In the genomic region with DNA sequence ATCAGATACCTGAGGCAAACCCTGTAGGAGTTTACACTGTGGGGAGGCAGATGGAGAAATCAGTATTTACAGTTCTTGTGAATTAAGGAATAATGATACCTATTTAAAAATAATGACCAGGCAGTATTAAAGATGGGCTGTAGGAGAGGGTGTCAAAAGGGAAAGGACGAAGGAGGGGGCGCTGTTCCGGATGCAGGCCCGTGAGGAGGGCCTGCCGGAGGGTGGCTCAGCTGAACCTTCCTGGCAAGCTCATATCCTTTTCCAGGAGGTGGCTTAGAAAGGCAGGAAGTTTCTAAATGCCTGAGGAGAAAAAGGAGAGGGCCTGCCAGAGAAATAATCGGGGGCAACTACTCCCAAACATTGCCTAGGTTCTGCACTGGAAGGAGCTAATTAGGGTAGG, we compare ENCODE assay signal across 14 cellular contexts. TPM values are rescaled to one million over a fixed set of nuclear protein-coding genes. Genes with fewer than 3 reads are reported as not detected.
DNase-seq lines count a peak whose midpoint lies in the region; ATAC-seq and TF ChIP-seq lines count a peak whose summit lies in the region.
"Had no signal": no experiment of that assay in that cellular context is flagged by ENCODE, and none has a peak within 500 bp of the region (broad histone marks: within the 10 kb centered on the region; RNA-seq: fewer than 3 reads in every experiment).

No MANE protein-coding gene starts in this region.

- no peaks in the 10 kb centered on the region for H3K9me3 ChIP-seq in esophagus muscularis mucosa
- H3K9me3 ChIP-seq in lung (ENCODE audit: control insufficient read depth in 2 of 2, insufficient read depth in 1 of 2, low read length in 1 of 2) = no peaks in the 10 kb centered on the region
- H3K9me3 ChIP-seq in tibial artery = no peaks in the 10 kb centered on the region
- no peaks in the 10 kb centered on the region for H3K9me3 ChIP-seq in tibial nerve
- H3K9me3 ChIP-seq: A549, neutrophil had no signal

- TF ChIP-seq CTCF in esophagus muscularis mucosa (IDR thresholded peaks at IDR 0.05) = no peak
- TF ChIP-seq CTCF in lung (IDR thresholded peaks at IDR 0.05; ENCODE audit: control extremely low read depth, extremely low read depth) = no peak
- no peak for TF ChIP-seq CTCF in tibial artery (IDR thresholded peaks at IDR 0.05)
- no peak for TF ChIP-seq CTCF in tibial nerve (IDR thresholded peaks at IDR 0.05)

- no peak for ATAC-seq in activated naive CD4-positive, alpha-beta T cell treated with anti-CD3 and anti-CD28 coated beads, Interleukin-2, amount 50 U/mL, for 72 hours
- ATAC-seq in lung (ENCODE audit: insufficient read depth, low FRiP score) = no peak

- no peak for DNase-seq in activated naive CD4-positive, alpha-beta T cell treated with anti-CD3 and anti-CD28 coated beads, Interleukin-2, amount 50 U/mL, for 72 hours (ENCODE audit: low spot score in 2 of 2)
- no peak for DNase-seq in activated naive CD4-positive, alpha-beta T cell treated with Interleukin-2 at 50 U/mL for 16 hours
- no peak for DNase-seq in esophagus muscularis mucosa (ENCODE audit: extremely low spot score)
- DNase-seq in lung (ENCODE audit: low spot score) = no peak
- no peak for DNase-seq in tibial artery
- no peak for DNase-seq in putamen (ENCODE audit: low spot score)
- no peak for DNase-seq in tibial nerve (ENCODE audit: low spot score in 2 of 2)
- DNase-seq in amygdala (lab: John Stamatoyannopoulos, UW) = no peak
- DNase-seq: activated CD4-positive, alpha-beta memory T cell treated with anti-CD3 and anti-CD28 coated beads for 36 hours; NCI-H146; NCI-H524 treated with DMSO at 0.1 percent for 48 hours had no signal

- H3K9me3 Mint-ChIP-seq in activated naive CD4-positive, alpha-beta T cell treated with anti-CD3 and anti-CD28 coated beads, Interleukin-2, amount 50 U/mL, for 72 hours = no peaks in the 10 kb centered on the region
- H3K9me3 Mint-ChIP-seq: activated CD4-positive, alpha-beta memory T cell treated with anti-CD3 and anti-CD28 coated beads for 36 hours; IgD-negative memory B cell had no signal

- H3K4me3 ChIP-seq in esophagus muscularis mucosa = no peak overlapping the region
- no peak overlapping the region for H3K4me3 ChIP-seq in lung
- H3K4me3 ChIP-seq in tibial artery = no peak overlapping the region
- H3K4me3 ChIP-seq in tibial nerve = no peak overlapping the region
- H3K4me3 ChIP-seq: A549 had no signal

- H3K36me3 ChIP-seq in esophagus muscularis mucosa (peaks cover 0 to 4% (median 0%) of the 10 kb centered on the region in 4 donors), lung (ENCODE audit: control insufficient read depth in 2 of 2, insufficient read depth in 2 of 2, low read length in 2 of 2) (peaks cover 0 to 2% of the 10 kb centered on the region in 2 donors), tibial artery (no peaks in the 10 kb centered on the region), tibial nerve (no peaks in the 10 kb centered on the region)
- H3K36me3 ChIP-seq: neutrophil had no signal

- TF ChIP-seq EP300 in esophagus muscularis mucosa (IDR thresholded peaks at IDR 0.05) (no peak), tibial nerve (IDR thresholded peaks at IDR 0.05) (no peak)

- H3K27me3 ChIP-seq in esophagus muscularis mucosa = no peaks in the 10 kb centered on the region
- no peaks in the 10 kb centered on the region for H3K27me3 ChIP-seq in lung (ENCODE audit: control insufficient read depth, insufficient read depth)
- H3K27me3 ChIP-seq in tibial artery = no peaks in the 10 kb centered on the region
- no peaks in the 10 kb centered on the region for H3K27me3 ChIP-seq in tibial nerve
- H3K27me3 ChIP-seq: neutrophil had no signal

- intact Hi-C loops in esophagus muscularis mucosa (cut with DNase I) (no loop called here), tibial artery (cut with DNase I; ENCODE audit: low total_unique reads) (no loop called here)

- TF ChIP-seq POLR2A in esophagus muscularis mucosa (IDR thresholded peaks at IDR 0.05; ENCODE audit: low read depth) (no peak), tibial nerve (IDR thresholded peaks at IDR 0.05) (no peak)

- 34% methylated on average over 6 of the region's 6 CpGs for WGBS in esophagus muscularis mucosa
- WGBS in lung, 2 donors = 60 to 73% methylated on average over 6 of the region's 6 CpGs
- 29 to 34% methylated on average over 6 of the region's 6 CpGs for WGBS in tibial nerve, 2 donors

- H3K4me1 ChIP-seq in esophagus muscularis mucosa (peaks cover 61 to 98% (median 92%) of the 10 kb centered on the region in 4 donors), lung (ENCODE audit: control insufficient read depth in 2 of 2, insufficient read depth in 2 of 2, low read length in 2 of 2) (peaks cover 18 to 32% of the 10 kb centered on the region in 2 donors), tibial artery (peaks cover 0 to 92% (median 58%) of the 10 kb centered on the region in 4 donors), tibial nerve (peaks cover 0 to 84% (median 45%) of the 10 kb centered on the region in 4 donors)

- peak overlapping the region; percentile 56 to 79 (median 64) for H3K27ac ChIP-seq in esophagus muscularis mucosa (replicated peaks in 1 of 4)
- peak overlapping the region; percentile 24 to 45 for H3K27ac ChIP-seq in lung (ENCODE audit: low read depth in 1 of 2, low read length in 1 of 2)
- H3K27ac ChIP-seq in tibial artery = peak overlapping the region; percentile 26 to 51
- peak overlapping the region in 2 of 4 donors; percentile 38 to 44 for H3K27ac ChIP-seq in tibial nerve
- H3K27ac ChIP-seq: neutrophil had no signal

- H3K27ac Mint-ChIP-seq in activated naive CD4-positive, alpha-beta T cell treated with anti-CD3 and anti-CD28 coated beads, Interleukin-2, amount 50 U/mL, for 72 hours = peak overlapping the region; percentile 72 to 79
- H3K27ac Mint-ChIP-seq: activated CD4-positive, alpha-beta memory T cell treated with anti-CD3 and anti-CD28 coated beads for 36 hours; IgD-negative memory B cell had no signal

- H3K36me3 Mint-ChIP-seq in activated naive CD4-positive, alpha-beta T cell treated with anti-CD3 and anti-CD28 coated beads, Interleukin-2, amount 50 U/mL, for 72 hours = peaks cover 0 to 4% of the 10 kb centered on the region in 2 donors

RNA-seq across cellular contexts. Expression of gene MBNL2, which starts 46.6 kb away (rescaled TPM):
- total RNA-seq in activated naive CD4-positive, alpha-beta T cell treated with anti-CD3 and anti-CD28 coated beads, Interleukin-2, amount 50 U/mL, for 72 hours = 10 to 100 TPM; 15.2 to 22.7 TPM
- 100 to 1,000 TPM in 2 of 4 donors, 10 to 100 TPM in 2; 92.8 to 132 (median 101) TPM for total RNA-seq in esophagus muscularis mucosa
- total RNA-seq in lung = 100 to 1,000 TPM in 1 of 2 donors, 10 to 100 TPM in 1; 59.3 to 108 TPM
- 10 to 100 TPM; 13.3 to 19.3 TPM for polyA plus RNA-seq in lung
- 100 to 1,000 TPM in 2 of 4 donors, 10 to 100 TPM in 2; 87.9 to 126 (median 95.5) TPM for total RNA-seq in tibial nerve
